ENCODE assay signal across 8 cellular contexts in the genomic region with DNA sequence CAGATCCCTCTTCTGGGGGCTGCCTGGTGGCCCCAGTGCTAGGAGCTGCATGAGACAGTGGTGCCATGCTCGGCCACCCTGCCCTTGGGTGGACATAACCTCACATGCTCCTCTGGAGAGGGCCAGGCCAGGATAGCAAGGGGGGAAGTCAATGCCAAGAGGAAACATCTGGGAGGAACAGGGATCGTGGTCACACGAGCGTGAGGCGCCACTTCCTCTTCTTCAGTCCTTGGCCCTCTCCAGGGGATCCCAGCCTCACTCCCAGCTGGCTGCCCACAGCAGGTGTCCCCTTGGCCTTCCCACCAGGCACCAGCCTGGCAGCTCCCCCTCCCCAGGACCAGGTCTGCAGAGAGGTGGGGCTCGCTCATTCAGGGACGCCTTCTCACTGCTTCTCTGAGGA. TPM values are rescaled to one million over a fixed set of nuclear protein-coding genes. Genes with fewer than 3 reads are reported as not detected.
DNase-seq lines count a peak whose midpoint lies in the region; ATAC-seq and TF ChIP-seq lines count a peak whose summit lies in the region.

No MANE protein-coding gene starts in this region.

- peak overlapping the region; percentile 83 to 91 (median 89) for H3K27ac Mint-ChIP-seq in CD4-positive, CD25-positive, alpha-beta regulatory T cell

- H3K36me3 Mint-ChIP-seq in CD4-positive, CD25-positive, alpha-beta regulatory T cell: peaks cover 23% of the 10 kb centered on the region

- H3K4me1 ChIP-seq in CD4-positive, CD25-positive, alpha-beta regulatory T cell (ENCODE audit: control insufficient read depth, insufficient read depth, low read length, poor library complexity, severe bottlenecking): peaks cover 50% of the 10 kb centered on the region
- peaks cover 18 to 31% of the 10 kb centered on the region in 2 donors for H3K4me1 ChIP-seq in neuronal stem cell (ENCODE audit: control insufficient read depth in 2 of 2, insufficient read depth in 1 of 2, low read depth in 1 of 2, low read length in 2 of 2)

- H2BK5ac ChIP-seq in neuronal stem cell (ENCODE audit: low read length): peak overlapping the region; percentile 21

- H3K36me3 ChIP-seq in CD4-positive, CD25-positive, alpha-beta regulatory T cell (ENCODE audit: control insufficient read depth, insufficient read depth, low read length): peaks cover 12% of the 10 kb centered on the region
- peaks cover 0 to 8% of the 10 kb centered on the region in 2 donors for H3K36me3 ChIP-seq in neuronal stem cell (replicated peaks in 1 of 2; ENCODE audit: control insufficient read depth in 2 of 2, insufficient read depth in 2 of 2, low read length in 2 of 2)

- ATAC-seq in CD4-positive, CD25-positive, alpha-beta regulatory T cell (ENCODE audit: low read depth in 2 of 2): no peak
- ATAC-seq in esophagus mucosa: peak; percentile 19
- no peak for ATAC-seq in omental fat pad (ENCODE audit: low FRiP score)
- ATAC-seq in GM18861 (IDR thresholded peaks at IDR 0.05; ENCODE audit: unreplicated experiment): no peak

- no peaks in the 10 kb centered on the region for H3K27me3 ChIP-seq in CD4-positive, CD25-positive, alpha-beta regulatory T cell (ENCODE audit: control insufficient read depth, insufficient read depth, low read length)
- H3K27me3 ChIP-seq in neuronal stem cell (ENCODE audit: control insufficient read depth in 3 of 3, insufficient read depth in 3 of 3, low read depth in 1 of 3, low read length in 3 of 3): no peaks in the 10 kb centered on the region

- peak overlapping the region; percentile 61 for H3K23ac ChIP-seq in neuronal stem cell (ENCODE audit: low read depth, low read length, poor library complexity)

- no peak overlapping the region for H3K4me3 ChIP-seq in CD4-positive, CD25-positive, alpha-beta regulatory T cell (ENCODE audit: low read depth, low read length)
- H3K4me3 ChIP-seq in neuronal stem cell (ENCODE audit: low read length in 2 of 2): no peak overlapping the region

- no peak overlapping the region for H2AFZ ChIP-seq in neuronal stem cell (ENCODE audit: low read length)

- no peak overlapping the region for H4K8ac ChIP-seq in neuronal stem cell (ENCODE audit: low read depth, low read length)

- H3K79me1 ChIP-seq in neuronal stem cell (ENCODE audit: low read depth, low read length): peaks cover 9% of the 10 kb centered on the region

- no peaks in the 10 kb centered on the region for H3K9me3 Mint-ChIP-seq in CD4-positive, CD25-positive, alpha-beta regulatory T cell

- peak overlapping the region; percentile 86 for H2AK5ac ChIP-seq in neuronal stem cell (ENCODE audit: low read depth, low read length)

- peak overlapping the region; percentile 69 for H2BK12ac ChIP-seq in neuronal stem cell (ENCODE audit: low read length)

- H2BK15ac ChIP-seq in neuronal stem cell (ENCODE audit: low read length): no peak overlapping the region

- H3K9me3 ChIP-seq in CD4-positive, CD25-positive, alpha-beta regulatory T cell (ENCODE audit: control insufficient read depth in 2 of 2, low read length in 2 of 2): no peaks in the 10 kb centered on the region
- H3K9me3 ChIP-seq in neuronal stem cell (replicated peaks in 1 of 2; ENCODE audit: control insufficient read depth in 2 of 2, insufficient read depth in 1 of 2, low read depth in 1 of 2, low read length in 2 of 2): peaks cover 1 to 13% of the 10 kb centered on the region in 2 donors

- no peak overlapping the region for H3K4me2 ChIP-seq in neuronal stem cell (ENCODE audit: insufficient read depth, low read length, poor library complexity, severe bottlenecking)

- no peak overlapping the region for H3K4me3 Mint-ChIP-seq in CD4-positive, CD25-positive, alpha-beta regulatory T cell

- H3K18ac ChIP-seq in neuronal stem cell (ENCODE audit: low read length): peak overlapping the region; percentile 90

- no peaks in the 10 kb centered on the region for H3K27me3 Mint-ChIP-seq in CD4-positive, CD25-positive, alpha-beta regulatory T cell

- no peak overlapping the region for H2BK120ac ChIP-seq in neuronal stem cell (ENCODE audit: low read depth, low read length)

- peak overlapping the region; percentile 23 for H3K27ac ChIP-seq in CD4-positive, CD25-positive, alpha-beta regulatory T cell (ENCODE audit: insufficient read depth, low read length, poor library complexity, severe bottlenecking)
- H3K27ac ChIP-seq in neuronal stem cell (replicated peaks; ENCODE audit: low read length): no peak overlapping the region

- peak overlapping the region; percentile 31 for H3K9ac ChIP-seq in neuronal stem cell (ENCODE audit: low read depth, low read length, poor library complexity)

- TF ChIP-seq CTCF in omental fat pad (IDR thresholded peaks at IDR 0.05): no peak

- H3K14ac ChIP-seq in neuronal stem cell (ENCODE audit: low read length): peak overlapping the region; percentile 0

- no peak overlapping the region for H4K91ac ChIP-seq in neuronal stem cell (ENCODE audit: low read depth, low read length, poor library complexity)

- no peak for DNase-seq in CD4-positive, CD25-positive, alpha-beta regulatory T cell
- DNase-seq in MV-4-11 (lab: John Stamatoyannopoulos, UW): peak; percentile 92
- DNase-seq in neuronal stem cell (ENCODE audit: low spot score): no peak
- no peak for DNase-seq in putamen (ENCODE audit: low spot score)
- no peak for DNase-seq in omental fat pad (ENCODE audit: low spot score)
- DNase-seq in D341Med (ENCODE audit: low spot score): no peak

- H3K4me1 Mint-ChIP-seq in CD4-positive, CD25-positive, alpha-beta regulatory T cell: peaks cover 26 to 84% (median 61%) of the 10 kb centered on the region in 4 donors

- no peak overlapping the region for H3K4ac ChIP-seq in neuronal stem cell (ENCODE audit: low read length)

- WGBS in neuronal stem cell (ENCODE audit: extremely low coverage in 2 of 2, insufficient read length in 2 of 2, insufficient replicate concordance in 1 of 2), 2 donors: no CpG with 5 or more reads among the region's 7 CpGs

RNA-seq across cellular contexts. Expression of gene TBC1D14, which starts 28.6 kb away (rescaled TPM):
- 67.7 TPM for total RNA-seq in CD4-positive, CD25-positive, alpha-beta regulatory T cell
- 10 to 100 TPM; 46.6 to 63.0 (median 52.0) TPM for polyA plus RNA-seq in CD4-positive, CD25-positive, alpha-beta regulatory T cell
- total RNA-seq in esophagus mucosa (48.1 TPM), omental fat pad (10 to 100 TPM; 38.0 to 58.2 (median 56.8) TPM)
- 33.1 TPM for polyA plus RNA-seq in neuronal stem cell (2013, experiment 1 of 2)
- 33.3 TPM for polyA plus RNA-seq in neuronal stem cell (2013, experiment 2 of 2)
